ENCODE assay signal across 21 cellular contexts in the genomic region with DNA sequence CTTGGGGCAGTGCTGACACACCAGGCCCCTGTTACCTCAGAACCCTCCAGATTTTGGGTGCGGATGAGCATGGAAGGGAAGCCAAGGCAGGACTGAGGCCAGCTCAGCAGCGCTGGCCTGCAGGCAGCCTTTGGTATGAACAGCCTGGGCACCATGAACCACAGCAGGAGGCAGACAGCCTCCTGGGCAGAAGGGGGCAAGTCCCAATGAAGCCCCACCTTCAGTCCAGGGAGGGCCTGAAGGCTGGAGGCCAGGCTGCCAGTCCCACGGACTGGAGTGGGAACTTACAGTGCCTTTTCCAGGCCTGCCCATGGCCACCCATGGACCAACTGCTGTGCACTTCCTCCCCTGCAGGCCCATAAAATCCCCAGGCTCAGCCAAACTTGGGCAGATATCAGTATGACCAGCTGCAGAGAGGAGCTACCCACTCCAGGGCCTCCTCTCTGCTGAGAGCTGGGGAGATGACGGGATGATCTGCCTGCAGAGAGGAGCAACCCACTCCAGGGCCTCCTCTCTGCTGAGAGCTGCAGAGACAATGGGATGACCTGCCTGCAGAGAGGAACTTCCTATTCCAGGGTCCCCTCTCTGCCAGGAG.
"Had no signal": no experiment of that assay in that cellular context is flagged by ENCODE, and none has a peak within 500 bp of the region (broad histone marks: within the 10 kb centered on the region; RNA-seq: fewer than 3 reads in every experiment).

No MANE protein-coding gene starts in this region.

- H3K36me3 ChIP-seq: Peyer's patch had no signal

- DNase-seq: activated CD4-positive, alpha-beta T cell treated with anti-CD3 and anti-CD28 coated beads, Interleukin-2, amount 10 ng/mL, durations not matched to agents 24 days and 14 days; activated CD4-positive, alpha-beta T cell treated with anti-CD3 and anti-CD28 coated beads, Interleukin-2, amount 50 U/mL, for 48 hours; activated CD8-positive, alpha-beta memory T cell treated with anti-CD3 and anti-CD28 coated beads, Interleukin-2, amount 10 ng/mL, durations not matched to agents 7 days and 5 days; activated effector memory CD4-positive, alpha-beta T cell treated with Interleukin-2 at 50 U/mL for 16 hours; activated naive CD4-positive, alpha-beta T cell; activated T-cell treated with anti-CD3 and anti-CD28 coated beads, Interleukin-2, amount 50 U/mL, for 24 hours; Kasumi-1; NCI-H1048; NCI-H1930; NCI-H2171; NCI-H2227 treated with DMSO at 0.1 percent for 48 hours; NCI-H526; NCI-H774; Peyer's patch; SHP77 treated with DMSO at 0.1 percent for 48 hours had no signal

- H3K27ac Mint-ChIP-seq: activated CD4-positive, alpha-beta T cell treated with anti-CD3 and anti-CD28 coated beads, Interleukin-2, amount 10 ng/mL, durations not matched to agents 24 days and 14 days; activated CD8-positive, alpha-beta memory T cell treated with anti-CD3 and anti-CD28 coated beads, Interleukin-2, amount 10 ng/mL, durations not matched to agents 7 days and 5 days; activated naive CD8-positive, alpha-beta T cell; activated T-cell treated with anti-CD3 and anti-CD28 coated beads, Interleukin-2, amount 50 U/mL, for 24 hours; activated T-helper 1 cell treated with anti-CD3 and anti-CD28 coated beads, Interleukin-12 subunit alpha, Interleukin-12 subunit beta, Interleukin-2, Interleukin-4 antibody, amounts not matched to agents 30 ng/mL and 10 ng/mL and 1 ng/mL, durations not matched to agents 14 hours and 24 hours and 36 hours; brain; T-helper 1 cell treated with Interleukin-12 subunit alpha and Interleukin-12 subunit beta and Interleukin-4 antibody, amounts not matched to agents 30 μg/mL and 1 μg/mL, for 36 hours had no signal

- ATAC-seq: activated CD4-positive, CD25-positive, alpha-beta regulatory T cell treated with anti-CD3 and anti-CD28 coated beads, Interleukin-2, amount 50 U/mL, for 24 hours; activated CD8-positive, alpha-beta memory T cell treated with anti-CD3 and anti-CD28 coated beads, Interleukin-2, amount 10 ng/mL, durations not matched to agents 7 days and 5 days had no signal

- H3K4me1 ChIP-seq: Peyer's patch had no signal

- H3K4me3 Mint-ChIP-seq: activated CD4-positive, alpha-beta T cell treated with anti-CD3 and anti-CD28 coated beads, Interleukin-2, amount 10 ng/mL, durations not matched to agents 24 days and 14 days; activated CD8-positive, alpha-beta memory T cell treated with anti-CD3 and anti-CD28 coated beads, Interleukin-2, amount 10 ng/mL, durations not matched to agents 7 days and 5 days; activated naive CD8-positive, alpha-beta T cell; activated T-cell treated with anti-CD3 and anti-CD28 coated beads, Interleukin-2, amount 50 U/mL, for 24 hours; activated T-helper 1 cell treated with anti-CD3 and anti-CD28 coated beads, Interleukin-12 subunit alpha, Interleukin-12 subunit beta, Interleukin-2, Interleukin-4 antibody, amounts not matched to agents 30 ng/mL and 10 ng/mL and 1 ng/mL, durations not matched to agents 14 hours and 24 hours and 36 hours; brain; central memory CD8-positive, alpha-beta T cell; T-helper 1 cell treated with Interleukin-12 subunit alpha and Interleukin-12 subunit beta and Interleukin-4 antibody, amounts not matched to agents 30 μg/mL and 1 μg/mL, for 36 hours had no signal

- H3K4me1 Mint-ChIP-seq: brain had no signal

- H3K36me3 Mint-ChIP-seq: brain had no signal

- H3K4me3 ChIP-seq: Peyer's patch had no signal

- H3K27me3 ChIP-seq: Peyer's patch had no signal

- H3K27ac ChIP-seq: Peyer's patch had no signal
